19 cellular contexts compared by ENCODE assay signal in genomic region chr9:3497406-3497805, GRCh38. TPM values are rescaled to one million over a fixed set of nuclear protein-coding genes. Genes with fewer than 3 reads are reported as not detected.
DNase-seq lines count a peak whose midpoint lies in the region; ATAC-seq and TF ChIP-seq lines count a peak whose summit lies in the region.
"Had no signal": no experiment of that assay in that cellular context is flagged by ENCODE, and none has a peak within 500 bp of the region (broad histone marks: within the 10 kb centered on the region; RNA-seq: fewer than 3 reads in every experiment).

No MANE protein-coding gene starts in this region.

- H4K8ac ChIP-seq in IMR-90 (ENCODE audit: low read depth in 2 of 2, low read length in 2 of 2), result no peak overlapping the region

- CTCF ChIA-PET in IMR-90 (lab: Yijun Ruan, JAX), result no interaction called here

- H3K9ac ChIP-seq in IMR-90 (ENCODE audit: low read depth, low read length) (no peak overlapping the region), smooth muscle cell (ENCODE audit: low read depth) (no peak overlapping the region)

- no peak overlapping the region for H3K23ac ChIP-seq in IMR-90 (ENCODE audit: low read depth, low read length)

- no peak overlapping the region for H3K18ac ChIP-seq in IMR-90 (ENCODE audit: low read depth, low read length)

- H3K27me3 ChIP-seq in IMR-90 (ENCODE audit: control insufficient read depth, insufficient read depth, low read length), result no peaks in the 10 kb centered on the region
- H3K27me3 ChIP-seq in esophagus muscularis mucosa, result no peaks in the 10 kb centered on the region
- no peaks in the 10 kb centered on the region for H3K27me3 ChIP-seq in smooth muscle cell (ENCODE audit: low read depth)

- peaks cover 20% of the 10 kb centered on the region for H3K36me3 Mint-ChIP-seq in brain

- H3K4ac ChIP-seq in IMR-90 (ENCODE audit: low read depth, low read length), result no peak overlapping the region

- 40% methylated on average over 1 of the region's 2 CpGs; no CpG with 5 or more reads in 1 of the 2 experiments for WGBS in IMR-90 (ENCODE audit: extremely low coverage in 2 of 2, insufficient read length in 1 of 2), 2 experiments
- 68% methylated on average over 2 of the region's 2 CpGs for WGBS in esophagus muscularis mucosa
- 60% methylated on average over 2 of the region's 2 CpGs for WGBS in smooth muscle cell (ENCODE audit: low lambda C conversion rate)

- H2AK9ac ChIP-seq in IMR-90 (replicated peaks; ENCODE audit: low read depth, low read length, poor library complexity), result no peak overlapping the region

- peak overlapping the region in 4 of 5 experiments; percentile 36 to 89 (median 82) for H3K27ac Mint-ChIP-seq in brain
- H3K27ac Mint-ChIP-seq: activated naive CD4-positive, alpha-beta T cell treated with anti-CD3 and anti-CD28 coated beads, Interleukin-2, amount 50 U/mL, for 72 hours had no signal

- H3K27ac ChIP-seq in IMR-90 (ENCODE audit: insufficient read depth, low read length) (no peak overlapping the region), esophagus muscularis mucosa (replicated peaks in 1 of 4) (no peak overlapping the region), smooth muscle cell (ENCODE audit: low read depth) (no peak overlapping the region)
- H3K27ac ChIP-seq: A549, left ventricle myocardium inferior, thoracic aorta had no signal

- TF ChIP-seq RAD21 in IMR-90 (IDR thresholded peaks at IDR 0.05; ENCODE audit: low read length), result no peak

- H4K91ac ChIP-seq in IMR-90 (ENCODE audit: insufficient read depth, low read depth, low read length), result no peak overlapping the region

- TF ChIP-seq CTCF in IMR-90 (conservative IDR thresholded peaks at IDR 0.05; ENCODE audit: low read depth, low read length) (no peak), brain (conservative IDR thresholded peaks at IDR 0.05) (no peak), esophagus muscularis mucosa (IDR thresholded peaks at IDR 0.05) (no peak), smooth muscle cell (IDR thresholded peaks at IDR 0.05; ENCODE audit: borderline replicate concordance, insufficient read depth, poor library complexity, severe bottlenecking) (no peak)

- H3K79me1 ChIP-seq in IMR-90 (ENCODE audit: low read depth in 1 of 2, low read length in 2 of 2), result peaks cover 0 to 6% of the 10 kb centered on the region in 2 experiments; a peak in 2 of 4 replicates

- intact Hi-C loops in IMR-90 (cut with micrococcal nuclease) (no loop called here), esophagus muscularis mucosa (cut with DNase I) (no loop called here)

- H3K56ac ChIP-seq in IMR-90 (ENCODE audit: extremely low read depth, insufficient read depth, low read length), result no peak overlapping the region

- H3K36me3 ChIP-seq in IMR-90 (ENCODE audit: control insufficient read depth, insufficient read depth, low read length) (no peaks in the 10 kb centered on the region), esophagus muscularis mucosa (no peaks in the 10 kb centered on the region), smooth muscle cell (ENCODE audit: low read depth) (no peaks in the 10 kb centered on the region)
- H3K36me3 ChIP-seq: left ventricle myocardium inferior, thoracic aorta had no signal

- no peaks in the 10 kb centered on the region for H3K9me3 Mint-ChIP-seq in brain

- H3K4me3 ChIP-seq in IMR-90 (ENCODE audit: insufficient read depth, low read depth, low read length) (no peak overlapping the region), esophagus muscularis mucosa (no peak overlapping the region), smooth muscle cell (no peak overlapping the region)
- H3K4me3 ChIP-seq: A549, left ventricle myocardium inferior, thoracic aorta had no signal

- POLR2A ChIA-PET in IMR-90 (lab: Charles Lee; ENCODE audit: unreplicated experiment), result no interaction called here

- in situ Hi-C loops in IMR-90 (cut with MboI; ENCODE audit: low sequenced_read_pairs), result no loop called here

- H3K9me1 ChIP-seq in IMR-90 (ENCODE audit: insufficient read depth, low read length), result no peaks in the 10 kb centered on the region

- H2BK120ac ChIP-seq in IMR-90 (ENCODE audit: low read depth, low read length), result no peak overlapping the region

- no peak overlapping the region for H3K14ac ChIP-seq in IMR-90 (replicated peaks; ENCODE audit: low read depth, low read length)

- H2AK5ac ChIP-seq in IMR-90 (ENCODE audit: low read depth, low read length), result no peak overlapping the region

- H3K9me3 ChIP-seq in IMR-90 (ENCODE audit: control insufficient read depth, insufficient read depth, low read length) (no peaks in the 10 kb centered on the region), esophagus muscularis mucosa (no peaks in the 10 kb centered on the region), smooth muscle cell (replicated peaks; ENCODE audit: low read depth) (no peaks in the 10 kb centered on the region)
- H3K9me3 ChIP-seq: A549, left ventricle myocardium inferior, thoracic aorta had no signal

- H2AFZ ChIP-seq in IMR-90 (replicated peaks; ENCODE audit: low read length, poor library complexity), result no peak overlapping the region
- no peak overlapping the region for H2AFZ ChIP-seq in smooth muscle cell (ENCODE audit: low read depth)

- no peaks in the 10 kb centered on the region for H3F3A ChIP-seq in smooth muscle cell (ENCODE audit: low read depth)

- dilution Hi-C loops in IMR-90 (cut with HindIII; ENCODE audit: low sequenced_read_pairs, unreplicated experiment), result no loop called here

- ATAC-seq in IMR-90 (ENCODE audit: low read depth) (peak; percentile 91), GM21381 (IDR thresholded peaks at IDR 0.05; ENCODE audit: unreplicated experiment) (no peak), HG03139 (IDR thresholded peaks at IDR 0.05; ENCODE audit: unreplicated experiment) (no peak)
- ATAC-seq: A549; activated CD4-positive, CD25-positive, alpha-beta regulatory T cell treated with anti-CD3 and anti-CD28 coated beads, Interleukin-2, amount 50 U/mL, for 24 hours; activated naive CD4-positive, alpha-beta T cell treated with anti-CD3 and anti-CD28 coated beads, Interleukin-2, amount 50 U/mL, for 72 hours; naive thymus-derived CD4-positive, alpha-beta T cell; Panc1 had no signal

- H4K5ac ChIP-seq in IMR-90 (ENCODE audit: low read depth, low read length), result no peak overlapping the region

- no peak for TF ChIP-seq EP300 in esophagus muscularis mucosa (IDR thresholded peaks at IDR 0.05)

- H3K27me3 Mint-ChIP-seq in brain, result peaks cover 5% of the 10 kb centered on the region
- H3K27me3 Mint-ChIP-seq: naive thymus-derived CD4-positive, alpha-beta T cell had no signal

- H3K4me3 Mint-ChIP-seq in brain, result peak overlapping the region in 2 of 5 experiments; percentile 11 to 23
- H3K4me3 Mint-ChIP-seq: naive thymus-derived CD4-positive, alpha-beta T cell had no signal

- H3K4me1 Mint-ChIP-seq in brain, result peaks cover 71% of the 10 kb centered on the region

- peak; percentile 46 for DNase-seq in A172 (ENCODE audit: low spot score)
- peak; percentile 73 for DNase-seq in IMR-90
- DNase-seq in iris pigment epithelial cell (ENCODE audit: low read depth), result peak; percentile 83
- no peak for DNase-seq in esophagus muscularis mucosa (ENCODE audit: extremely low spot score)
- no peak for DNase-seq in smooth muscle cell (lab: John Stamatoyannopoulos, UW; ENCODE audit: unreplicated experiment)
- DNase-seq: GF-D8; left ventricle myocardium inferior; naive thymus-derived CD4-positive, alpha-beta T cell; NCI-H187 treated with DMSO at 0.1 percent for 48 hours; stimulated activated CD4-positive, alpha-beta T cell treated with anti-CD3 and anti-CD28 coated beads, Interleukin-2, amount 100 ng/mL, for 24 hours; SW 1271 had no signal

- BruUV-seq in IMR-90 (replicated peaks; lab: Mats Ljungman, UMichigan), result no TSS peak

- H2BK15ac ChIP-seq in IMR-90 (ENCODE audit: low read depth, low read length), result no peak overlapping the region

- peaks cover 25% of the 10 kb centered on the region for H3K79me2 ChIP-seq in smooth muscle cell (ENCODE audit: low read depth)

- H2BK20ac ChIP-seq in IMR-90 (ENCODE audit: low read depth, low read length), result no peak overlapping the region

- H2BK5ac ChIP-seq in IMR-90 (ENCODE audit: low read depth, low read length, poor library complexity, severe bottlenecking), result no peak overlapping the region

- peaks cover 6% of the 10 kb centered on the region for H3K4me1 ChIP-seq in IMR-90 (ENCODE audit: control insufficient read depth, insufficient read depth, low read length)
- peaks cover 13 to 37% (median 34%) of the 10 kb centered on the region in 4 donors for H3K4me1 ChIP-seq in esophagus muscularis mucosa
- peaks cover 37% of the 10 kb centered on the region for H3K4me1 ChIP-seq in smooth muscle cell (ENCODE audit: low read depth)

- TF ChIP-seq POLR2A in IMR-90 (IDR thresholded peaks at IDR 0.05; ENCODE audit: low read depth, low read length), result no peak
- no peak for TF ChIP-seq POLR2A in esophagus muscularis mucosa (IDR thresholded peaks at IDR 0.05; ENCODE audit: low read depth)

- H3K4me2 ChIP-seq in IMR-90 (ENCODE audit: low read depth, low read length) (peak overlapping the region; percentile 61; the same call in 1 of the 2 replicates), smooth muscle cell (no peak overlapping the region)
- H3K4me2 ChIP-seq: A549 had no signal

- H4K20me1 ChIP-seq in IMR-90 (ENCODE audit: insufficient read depth, low read length) (no peaks in the 10 kb centered on the region), smooth muscle cell (ENCODE audit: low read depth) (peaks cover 4% of the 10 kb centered on the region)

TF ChIP-seq in IMR-90, 13 proteins besides CTCF, POLR2A, EP300 and RAD21 (continues in another document):
- TF ChIP-seq FOS (IDR thresholded peaks at IDR 0.05; ENCODE audit: low read depth, low read length), result no peak
- TF ChIP-seq MAZ (IDR thresholded peaks at IDR 0.05; ENCODE audit: borderline replicate concordance, low read depth, low read length), result no peak
- no peak for TF ChIP-seq ELK1 (IDR thresholded peaks at IDR 0.05; ENCODE audit: borderline replicate concordance, low read depth, low read length)
- no peak for TF ChIP-seq CEBPB (IDR thresholded peaks at IDR 0.05; ENCODE audit: low read depth, low read length)
- TF ChIP-seq NFE2L2 (IDR thresholded peaks at IDR 0.05; ENCODE audit: low read depth, low read length), result no peak

RNA-seq across cellular contexts. Expression of gene RFX3, which starts 28.4 kb away (rescaled TPM):
- 1.9 and 3.1 TPM in 2 replicates for total RNA-seq in A172 (2014; rRNA removed; shearing (Covaris generic))
- total RNA-seq in IMR-90 (2012; rRNA removed), result 2.5 and 2.7 TPM in 2 replicates
- 0.95 and 1.7 TPM in 2 replicates for polyA plus RNA-seq in IMR-90 (2012; rRNA removed)
- polyA plus RNA-seq in IMR-90 (2012; cell fraction: cytosol; rRNA removed), result 0.31 and 0.43 TPM in 2 replicates
- polyA plus RNA-seq in IMR-90 (2012; cell fraction: nucleus; rRNA removed; ENCODE audit: low replicate concordance), result 2.6 and 5.7 TPM in 2 replicates
- 8.2 TPM for polyA plus RNA-seq in brain (ENCODE audit: insufficient read depth, low read depth, low replicate concordance)
- 1 to 10 TPM; 4.5 to 7.9 (median 5.5) TPM for total RNA-seq in esophagus muscularis mucosa
- total RNA-seq in smooth muscle cell, result 8.7 and 14.1 TPM in 2 replicates
- 4.4 and 5.0 TPM in 2 replicates for polyA plus RNA-seq in smooth muscle cell

Comparison
In these comparisons a context has a peak if more than half of its experiments do, and no peak if none do; other contexts are left out.
1. DNase-seq: peak in A172 (single experiment), IMR-90 (single experiment) and iris pigment epithelial cell (single experiment); none in esophagus muscularis mucosa (single experiment) and smooth muscle cell (single experiment).